Comparison of ENCODE assay signal across 8 cellular contexts in the genomic region with DNA sequence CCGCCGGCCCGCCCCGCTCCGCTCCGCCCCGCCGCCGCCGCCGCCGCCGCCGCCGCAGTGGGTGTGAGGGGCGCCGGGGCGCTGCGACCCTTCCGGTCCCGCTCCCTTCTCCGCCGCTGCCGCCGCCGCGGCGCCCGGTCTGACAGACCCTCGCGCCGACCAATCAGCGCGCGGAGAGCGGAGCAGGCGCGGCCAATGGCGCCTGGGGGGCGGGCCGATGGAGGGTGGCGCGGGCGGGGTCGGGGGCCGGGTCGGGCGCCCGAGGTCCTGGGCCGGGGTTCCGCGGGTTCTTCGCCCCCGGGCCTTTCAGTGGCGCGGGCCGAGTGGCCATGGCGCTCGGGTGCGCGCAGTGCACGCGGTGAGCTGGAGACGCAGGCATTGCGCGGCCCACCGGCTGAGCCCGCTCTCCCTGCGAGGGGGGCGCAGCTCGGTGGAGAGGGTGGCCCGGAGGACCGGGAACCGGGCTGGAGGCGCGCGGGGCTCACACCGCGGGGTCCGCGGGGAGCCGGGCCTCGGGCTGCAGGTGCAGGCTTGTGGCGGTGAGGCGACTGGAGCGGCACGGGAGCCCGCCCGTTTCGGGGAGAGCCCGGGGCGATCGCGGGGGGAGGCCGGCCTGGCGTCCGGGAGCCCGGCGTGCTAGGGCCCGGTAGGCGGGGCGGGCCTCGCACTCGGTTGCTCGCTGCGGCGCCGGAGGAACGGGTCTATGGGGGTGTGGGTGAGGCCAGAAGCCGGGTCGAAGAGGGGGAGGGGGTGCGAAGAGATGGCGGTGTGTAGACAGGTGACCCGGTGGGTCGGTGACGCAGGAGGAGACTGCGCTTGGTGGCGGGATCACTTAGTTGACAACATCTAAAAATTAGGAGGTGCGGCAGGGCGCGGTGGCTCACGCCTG. TPM values are rescaled to one million over a fixed set of nuclear protein-coding genes. Genes with fewer than 3 reads are reported as not detected.
A peak's percentile ranks its signal among the peaks of the same experiment; 100 is the strongest.
DNase-seq lines count a peak whose midpoint lies in the region; ATAC-seq and TF ChIP-seq lines count a peak whose summit lies in the region.

Gene MAPK9 (minus strand): TSS at position 141 of the 889 bp plus-strand sequence. CDS start 11,522 bp downstream, outside the sequence.

- CTCF ChIA-PET in AG04450 (lab: Charles Lee), result interaction anchor here (0.5 to 5.4 kb wide), 14 partner anchors 13 to 432 kb away, joined by 3 to 160 read pairs (median 6); no protein-coding TSS in a partner anchor

- intact Hi-C loops in left colon (cut with DNase I, micrococcal nuclease), result loop anchor here in 1 of 2 donors (5.0 kb wide), 1 partner anchor 180 kb away; no protein-coding TSS in a partner anchor

- no peak for TF ChIP-seq CTCF in AG04450 (IDR thresholded peaks at IDR 0.05; ENCODE audit: low read depth, low read length)

- no peaks in the 10 kb centered on the region for H3K27me3 ChIP-seq in AG04450 (ENCODE audit: control insufficient read depth, insufficient read depth, low read length)

- DNase-seq in AG04450 (ENCODE audit: low read depth, low spot score), result no peak
- peak; percentile 78 for DNase-seq in NCI-H226
- peak; percentile 80 to 83 for DNase-seq in activated CD4-positive, alpha-beta T cell treated with anti-CD3 and anti-CD28 coated beads for 4 hours
- DNase-seq in left colon, result peak; percentile 80 to 90
- peak; percentile 71 to 84 for DNase-seq in stimulated activated CD4-positive, alpha-beta T cell treated with anti-CD3 and anti-CD28 coated beads, Interleukin-1b, Interleukin-23, amount 100 ng/mL, for 4 hours (ENCODE audit: low read depth in 2 of 2)

- H3K4me3 ChIP-seq in AG04450 (ENCODE audit: low read depth, low read length), result peak within 1 kb of the TSS; percentile 78

- no peaks in the 10 kb centered on the region for H3K9me3 ChIP-seq in AG04450 (ENCODE audit: control insufficient read depth, insufficient read depth, low read length)

- POLR2A ChIA-PET in AG04450 (lab: Yijun Ruan, JAX), result no interaction called here

- peak; percentile 72 for ATAC-seq in GM18861 (IDR thresholded peaks at IDR 0.05; ENCODE audit: unreplicated experiment)
- ATAC-seq in HG03095 (IDR thresholded peaks at IDR 0.05; ENCODE audit: unreplicated experiment), result peak; percentile 83
- ATAC-seq in left colon, result peak; percentile 80

- H3K27ac ChIP-seq in AG04450 (ENCODE audit: low read depth, low read length), result no peak within 1 kb of the TSS
- peak within 1 kb of the TSS; percentile 65 for H3K27ac ChIP-seq in cingulate gyrus (ENCODE audit: low read depth, low read length)

RNA-seq across cellular contexts. Expression of gene MAPK9, which starts in this region (rescaled TPM):
- 31.1 and 35.1 TPM in 2 replicates for polyA plus RNA-seq in AG04450 (2011; rRNA removed)
- 34.2 and 44.6 TPM in 2 replicates for polyA minus RNA-seq in AG04450 (2011; rRNA and poly(A)+ RNA removed)
- 10 to 100 TPM; 40.9 to 49.8 TPM for total RNA-seq in left colon
